Comparison of ENCODE assay signal across 8 cellular contexts in the genomic region with DNA sequence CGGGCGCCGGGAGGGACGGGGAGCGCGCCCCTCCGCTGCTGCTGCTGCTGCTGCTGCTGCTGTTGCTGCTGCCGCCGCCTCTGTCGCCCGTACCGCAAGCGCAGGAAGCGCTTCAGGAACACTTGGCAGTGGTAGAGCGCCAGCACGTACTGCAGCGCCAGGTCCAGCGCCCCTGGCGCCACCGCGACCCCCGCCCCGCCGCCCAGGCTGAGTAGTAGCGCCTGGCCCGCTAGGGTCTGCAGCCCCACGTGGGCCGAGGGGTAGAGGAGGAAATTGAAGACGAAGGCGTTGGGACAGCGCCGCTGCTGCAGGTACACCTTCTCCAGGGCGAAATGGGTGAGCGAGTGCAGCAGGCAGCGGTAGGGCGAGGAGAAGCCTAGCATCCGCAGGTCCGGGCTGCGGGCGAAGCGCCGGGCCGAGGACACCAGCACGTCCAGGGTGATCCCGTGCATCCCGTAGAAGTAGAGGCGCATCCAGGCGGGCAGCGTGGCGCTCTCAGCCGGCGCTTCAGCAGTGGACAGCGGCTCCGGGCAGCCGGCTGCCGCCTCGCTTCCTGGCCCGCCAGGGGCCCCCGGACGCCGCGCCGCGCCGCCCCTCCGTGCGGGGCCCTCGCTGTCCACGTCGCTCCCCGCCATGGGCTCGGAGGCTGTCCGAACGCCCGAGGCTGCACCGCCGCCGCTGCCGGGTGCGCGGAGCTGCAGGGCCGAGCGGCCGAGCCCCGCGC. TPM values are rescaled to one million over a fixed set of nuclear protein-coding genes. Genes with fewer than 3 reads are reported as not detected.
A peak's percentile ranks its signal among the peaks of the same experiment; 100 is the strongest.
DNase-seq lines count a peak whose midpoint lies in the region; ATAC-seq and TF ChIP-seq lines count a peak whose summit lies in the region.

A gene (minus strand): TSS at position 699 of the 724 bp plus-strand sequence. CDS start 64 bp downstream, at position 635.

- peaks cover 61% of the 10 kb centered on the region for H3K27me3 Mint-ChIP-seq in activated T-cell treated with anti-CD3 and anti-CD28 coated beads, Interleukin-2, amount 50 U/mL, for 24 hours
- peaks cover 61% of the 10 kb centered on the region for H3K27me3 Mint-ChIP-seq in activated T-cell treated with anti-CD3 and anti-CD28 coated beads, Interleukin-2, amount 50 U/mL, for 72 hours (ENCODE audit: low read depth)
- peaks cover 16% of the 10 kb centered on the region for H3K27me3 Mint-ChIP-seq in glutamatergic neuron (ENCODE audit: unreplicated experiment)

- H3K9me3 Mint-ChIP-seq in activated T-cell treated with anti-CD3 and anti-CD28 coated beads, Interleukin-2, amount 50 U/mL, for 24 hours, result no peaks in the 10 kb centered on the region
- no peaks in the 10 kb centered on the region for H3K9me3 Mint-ChIP-seq in activated T-cell treated with anti-CD3 and anti-CD28 coated beads, Interleukin-2, amount 50 U/mL, for 72 hours
- H3K9me3 Mint-ChIP-seq in glutamatergic neuron (ENCODE audit: unreplicated experiment), result peaks cover 4% of the 10 kb centered on the region

- DNase-seq in activated T-cell treated with anti-CD3 and anti-CD28 coated beads, Interleukin-2, amount 50 U/mL, for 24 hours, result peak; percentile 33
- DNase-seq in activated T-cell treated with anti-CD3 and anti-CD28 coated beads for 4 hours (no peak), LoVo (ENCODE audit: low spot score) (peak; percentile 39), glutamatergic neuron (peak; percentile 66), occipital lobe (lab: John Stamatoyannopoulos, UW) (peak; percentile 72)
- peak; percentile 6 to 11 for DNase-seq in activated T-cell treated with anti-CD3 and anti-CD28 coated beads, Interleukin-2, amount 50 U/mL, for 72 hours

- H3K27ac Mint-ChIP-seq in activated T-cell treated with anti-CD3 and anti-CD28 coated beads, Interleukin-2, amount 50 U/mL, for 24 hours, result no peak within 1 kb of the TSS
- no peak within 1 kb of the TSS for H3K27ac Mint-ChIP-seq in activated T-cell treated with anti-CD3 and anti-CD28 coated beads, Interleukin-2, amount 50 U/mL, for 72 hours
- no peak within 1 kb of the TSS for H3K27ac Mint-ChIP-seq in glutamatergic neuron (ENCODE audit: unreplicated experiment)

- ATAC-seq in activated T-cell treated with anti-CD3 and anti-CD28 coated beads, Interleukin-2, amount 50 U/mL, for 72 hours (replicated peaks in 1 of 2), result peak; percentile 58 to 61
- no peak for ATAC-seq in GM18873 (IDR thresholded peaks at IDR 0.05; ENCODE audit: low FRiP score, unreplicated experiment)
- no peak for ATAC-seq in HG03135 (IDR thresholded peaks at IDR 0.05; ENCODE audit: unreplicated experiment)

- no peak for TF ChIP-seq CTCF in glutamatergic neuron (IDR thresholded peaks at IDR 0.05; ENCODE audit: partially characterized antibody, unreplicated experiment)

- H3K4me1 Mint-ChIP-seq in activated T-cell treated with anti-CD3 and anti-CD28 coated beads, Interleukin-2, amount 50 U/mL, for 24 hours (ENCODE audit: low read depth), result peaks cover 9% of the 10 kb centered on the region
- peaks cover 9% of the 10 kb centered on the region for H3K4me1 Mint-ChIP-seq in activated T-cell treated with anti-CD3 and anti-CD28 coated beads, Interleukin-2, amount 50 U/mL, for 72 hours (ENCODE audit: low read depth)
- H3K4me1 Mint-ChIP-seq in glutamatergic neuron (ENCODE audit: low read depth, unreplicated experiment), result peaks cover 1% of the 10 kb centered on the region

- H3K4me3 Mint-ChIP-seq in activated T-cell treated with anti-CD3 and anti-CD28 coated beads, Interleukin-2, amount 50 U/mL, for 24 hours, result peak within 1 kb of the TSS; percentile 48
- H3K4me3 Mint-ChIP-seq in activated T-cell treated with anti-CD3 and anti-CD28 coated beads, Interleukin-2, amount 50 U/mL, for 72 hours, result peak within 1 kb of the TSS; percentile 73 to 77
- peak within 1 kb of the TSS; percentile 96 for H3K4me3 Mint-ChIP-seq in glutamatergic neuron (ENCODE audit: unreplicated experiment)

- H3K36me3 Mint-ChIP-seq in activated T-cell treated with anti-CD3 and anti-CD28 coated beads, Interleukin-2, amount 50 U/mL, for 24 hours (ENCODE audit: low read depth), result no peaks in the 10 kb centered on the region
- no peaks in the 10 kb centered on the region for H3K36me3 Mint-ChIP-seq in activated T-cell treated with anti-CD3 and anti-CD28 coated beads, Interleukin-2, amount 50 U/mL, for 72 hours (ENCODE audit: insufficient read depth in 2 of 2)
- no peaks in the 10 kb centered on the region for H3K36me3 Mint-ChIP-seq in glutamatergic neuron (ENCODE audit: unreplicated experiment)

RNA-seq across cellular contexts. Expression of the gene that starts here (rescaled TPM):
- not detected for total RNA-seq in activated T-cell treated with anti-CD3 and anti-CD28 coated beads, Interleukin-2, amount 50 U/mL, for 72 hours
- total RNA-seq in glutamatergic neuron (ENCODE audit: unreplicated experiment) (not detected), occipital lobe (1.7 TPM)

Comparison
In these comparisons a context has a peak if more than half of its experiments do, and no peak if none do; other contexts are left out.
1. Peak in DNase-seq and ATAC-seq in activated T-cell treated with anti-CD3 and anti-CD28 coated beads, Interleukin-2, amount 50 U/mL, for 72 hours; RNA of the gene not detected or under 1 TPM.
2. Peak in DNase-seq in glutamatergic neuron; RNA of the gene not detected or under 1 TPM.